Comparison of ENCODE assay signal across 1 cellular context in genomic region chr2:11744631-11745394, GRCh38.
TF ChIP-seq lines count a peak whose summit lies in the region.

No MANE protein-coding gene starts in this region.

TF ChIP-seq in HepG2, 621 proteins besides CTCF, POLR2A, EP300 and RAD21 (continued from another document and continues in another):
- peak; percentile 58; the same call in 1 of the 2 replicates for TF ChIP-seq ZNF574 (CRISPR knock-in tag; IDR thresholded peaks at IDR 0.05)
- TF ChIP-seq ZNF780A (CRISPR knock-in tag; IDR thresholded peaks at IDR 0.05) = no peak
- TF ChIP-seq NFE2L1 (CRISPR knock-in tag; IDR thresholded peaks at IDR 0.05; ENCODE audit: borderline replicate concordance) = no peak
- no peak for TF ChIP-seq CC2D1A (CRISPR knock-in tag; IDR thresholded peaks at IDR 0.05)
- no peak for TF ChIP-seq ZNF782 (CRISPR knock-in tag; IDR thresholded peaks at IDR 0.05; ENCODE audit: borderline replicate concordance)
- no peak for TF ChIP-seq DBP (CRISPR knock-in tag; IDR thresholded peaks at IDR 0.05; ENCODE audit: not compliant biosample characterization)
- no peak for TF ChIP-seq MLX (CRISPR knock-in tag; IDR thresholded peaks at IDR 0.05)
- TF ChIP-seq ZNF562 (CRISPR knock-in tag; IDR thresholded peaks at IDR 0.05; ENCODE audit: borderline replicate concordance) = no peak
- peak; percentile 73 for TF ChIP-seq ZNF644 (CRISPR knock-in tag; IDR thresholded peaks at IDR 0.05; ENCODE audit: low read depth)
- no peak for TF ChIP-seq MNT (IDR thresholded peaks at IDR 0.05)
- TF ChIP-seq ZNF101 (CRISPR knock-in tag; IDR thresholded peaks at IDR 0.05; ENCODE audit: borderline replicate concordance, low read depth) = no peak
- TF ChIP-seq ZNF230 (CRISPR knock-in tag; IDR thresholded peaks at IDR 0.05) = no peak
- TF ChIP-seq ZNF615 (CRISPR knock-in tag; IDR thresholded peaks at IDR 0.05; ENCODE audit: borderline replicate concordance) = no peak
- no peak for TF ChIP-seq ZNF792 (CRISPR knock-in tag; IDR thresholded peaks at IDR 0.05)
- TF ChIP-seq ZBTB25 (CRISPR knock-in tag; IDR thresholded peaks at IDR 0.05) = no peak
- TF ChIP-seq ZNF260 (CRISPR knock-in tag; IDR thresholded peaks at IDR 0.05; ENCODE audit: borderline replicate concordance, low read depth) = no peak
- TF ChIP-seq TARDBP (CRISPR knock-in tag; IDR thresholded peaks at IDR 0.05) = 0 out of 2 replicates have a peak, but pooled peaks have one; percentile 49
- TF ChIP-seq, protein P1, sequence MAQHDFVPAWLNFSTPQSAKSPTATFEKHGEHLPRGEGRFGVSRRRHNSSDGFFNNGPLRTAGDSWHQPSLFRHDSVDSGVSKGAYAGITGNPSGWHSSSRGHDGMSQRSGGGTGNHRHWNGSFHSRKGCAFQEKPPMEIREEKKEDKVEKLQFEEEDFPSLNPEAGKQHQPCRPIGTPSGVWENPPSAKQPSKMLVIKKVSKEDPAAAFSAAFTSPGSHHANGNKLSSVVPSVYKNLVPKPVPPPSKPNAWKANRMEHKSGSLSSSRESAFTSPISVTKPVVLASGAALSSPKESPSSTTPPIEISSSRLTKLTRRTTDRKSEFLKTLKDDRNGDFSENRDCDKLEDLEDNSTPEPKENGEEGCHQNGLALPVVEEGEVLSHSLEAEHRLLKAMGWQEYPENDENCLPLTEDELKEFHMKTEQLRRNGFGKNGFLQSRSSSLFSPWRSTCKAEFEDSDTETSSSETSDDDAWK (CRISPR knock-in tag; IDR thresholded peaks at IDR 0.05) = no peak
- TF ChIP-seq MTERF4 (CRISPR knock-in tag; IDR thresholded peaks at IDR 0.05) = no peak
- no peak for TF ChIP-seq ZFP82 (CRISPR knock-in tag; IDR thresholded peaks at IDR 0.05; ENCODE audit: borderline replicate concordance)
- TF ChIP-seq, protein P2, sequence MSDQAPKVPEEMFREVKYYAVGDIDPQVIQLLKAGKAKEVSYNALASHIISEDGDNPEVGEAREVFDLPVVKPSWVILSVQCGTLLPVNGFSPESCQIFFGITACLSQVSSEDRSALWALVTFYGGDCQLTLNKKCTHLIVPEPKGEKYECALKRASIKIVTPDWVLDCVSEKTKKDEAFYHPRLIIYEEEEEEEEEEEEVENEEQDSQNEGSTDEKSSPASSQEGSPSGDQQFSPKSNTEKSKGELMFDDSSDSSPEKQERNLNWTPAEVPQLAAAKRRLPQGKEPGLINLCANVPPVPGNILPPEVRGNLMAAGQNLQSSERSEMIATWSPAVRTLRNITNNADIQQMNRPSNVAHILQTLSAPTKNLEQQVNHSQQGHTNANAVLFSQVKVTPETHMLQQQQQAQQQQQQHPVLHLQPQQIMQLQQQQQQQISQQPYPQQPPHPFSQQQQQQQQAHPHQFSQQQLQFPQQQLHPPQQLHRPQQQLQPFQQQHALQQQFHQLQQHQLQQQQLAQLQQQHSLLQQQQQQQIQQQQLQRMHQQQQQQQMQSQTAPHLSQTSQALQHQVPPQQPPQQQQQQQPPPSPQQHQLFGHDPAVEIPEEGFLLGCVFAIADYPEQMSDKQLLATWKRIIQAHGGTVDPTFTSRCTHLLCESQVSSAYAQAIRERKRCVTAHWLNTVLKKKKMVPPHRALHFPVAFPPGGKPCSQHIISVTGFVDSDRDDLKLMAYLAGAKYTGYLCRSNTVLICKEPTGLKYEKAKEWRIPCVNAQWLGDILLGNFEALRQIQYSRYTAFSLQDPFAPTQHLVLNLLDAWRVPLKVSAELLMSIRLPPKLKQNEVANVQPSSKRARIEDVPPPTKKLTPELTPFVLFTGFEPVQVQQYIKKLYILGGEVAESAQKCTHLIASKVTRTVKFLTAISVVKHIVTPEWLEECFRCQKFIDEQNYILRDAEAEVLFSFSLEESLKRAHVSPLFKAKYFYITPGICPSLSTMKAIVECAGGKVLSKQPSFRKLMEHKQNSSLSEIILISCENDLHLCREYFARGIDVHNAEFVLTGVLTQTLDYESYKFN (CRISPR knock-in tag; conservative IDR thresholded peaks at IDR 0.05) = no peak
- TF ChIP-seq TAF15 (IDR thresholded peaks at IDR 0.05; ENCODE audit: low read depth, low read length, poor library complexity, severe bottlenecking) = no peak
- TF ChIP-seq TOE1 (CRISPR knock-in tag; IDR thresholded peaks at IDR 0.05) = no peak
- TF ChIP-seq, protein P3, sequence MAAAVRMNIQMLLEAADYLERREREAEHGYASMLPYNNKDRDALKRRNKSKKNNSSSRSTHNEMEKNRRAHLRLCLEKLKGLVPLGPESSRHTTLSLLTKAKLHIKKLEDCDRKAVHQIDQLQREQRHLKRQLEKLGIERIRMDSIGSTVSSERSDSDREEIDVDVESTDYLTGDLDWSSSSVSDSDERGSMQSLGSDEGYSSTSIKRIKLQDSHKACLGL (CRISPR knock-in tag; IDR thresholded peaks at IDR 0.05) = no peak
- TF ChIP-seq ATF2 (CRISPR knock-in tag; IDR thresholded peaks at IDR 0.05) = no peak
- peak; percentile 31; the same call in 1 of the 2 replicates for TF ChIP-seq REPIN1 (CRISPR knock-in tag; IDR thresholded peaks at IDR 0.05; ENCODE audit: borderline replicate concordance, low read depth)
- TF ChIP-seq, protein P4, sequence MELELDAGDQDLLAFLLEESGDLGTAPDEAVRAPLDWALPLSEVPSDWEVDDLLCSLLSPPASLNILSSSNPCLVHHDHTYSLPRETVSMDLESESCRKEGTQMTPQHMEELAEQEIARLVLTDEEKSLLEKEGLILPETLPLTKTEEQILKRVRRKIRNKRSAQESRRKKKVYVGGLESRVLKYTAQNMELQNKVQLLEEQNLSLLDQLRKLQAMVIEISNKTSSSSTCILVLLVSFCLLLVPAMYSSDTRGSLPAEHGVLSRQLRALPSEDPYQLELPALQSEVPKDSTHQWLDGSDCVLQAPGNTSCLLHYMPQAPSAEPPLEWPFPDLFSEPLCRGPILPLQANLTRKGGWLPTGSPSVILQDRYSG (CRISPR knock-in tag; IDR thresholded peaks at IDR 0.05) = no peak
- 0 out of 2 replicates have a peak, but pooled peaks have one; percentile 10 for TF ChIP-seq MXD4 (CRISPR knock-in tag; IDR thresholded peaks at IDR 0.05)
- TF ChIP-seq ZNF296 (CRISPR knock-in tag; conservative IDR thresholded peaks at IDR 0.05) = no peak
- TF ChIP-seq SKI (IDR thresholded peaks at IDR 0.05; ENCODE audit: partially characterized antibody) = no peak
- TF ChIP-seq ZKSCAN8 (CRISPR knock-in tag; IDR thresholded peaks at IDR 0.05; ENCODE audit: borderline replicate concordance) = no peak
- TF ChIP-seq, protein P5, sequence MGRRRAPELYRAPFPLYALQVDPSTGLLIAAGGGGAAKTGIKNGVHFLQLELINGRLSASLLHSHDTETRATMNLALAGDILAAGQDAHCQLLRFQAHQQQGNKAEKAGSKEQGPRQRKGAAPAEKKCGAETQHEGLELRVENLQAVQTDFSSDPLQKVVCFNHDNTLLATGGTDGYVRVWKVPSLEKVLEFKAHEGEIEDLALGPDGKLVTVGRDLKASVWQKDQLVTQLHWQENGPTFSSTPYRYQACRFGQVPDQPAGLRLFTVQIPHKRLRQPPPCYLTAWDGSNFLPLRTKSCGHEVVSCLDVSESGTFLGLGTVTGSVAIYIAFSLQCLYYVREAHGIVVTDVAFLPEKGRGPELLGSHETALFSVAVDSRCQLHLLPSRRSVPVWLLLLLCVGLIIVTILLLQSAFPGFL (CRISPR knock-in tag; IDR thresholded peaks at IDR 0.05) = no peak
- no peak for TF ChIP-seq RFXAP (CRISPR knock-in tag; IDR thresholded peaks at IDR 0.05; ENCODE audit: borderline replicate concordance)
- no peak for TF ChIP-seq NCOR1 (IDR thresholded peaks at IDR 0.05; ENCODE audit: borderline replicate concordance, low read length)
- no peak for TF ChIP-seq ZBTB14 (CRISPR knock-in tag; IDR thresholded peaks at IDR 0.05)
- TF ChIP-seq, protein P6, sequence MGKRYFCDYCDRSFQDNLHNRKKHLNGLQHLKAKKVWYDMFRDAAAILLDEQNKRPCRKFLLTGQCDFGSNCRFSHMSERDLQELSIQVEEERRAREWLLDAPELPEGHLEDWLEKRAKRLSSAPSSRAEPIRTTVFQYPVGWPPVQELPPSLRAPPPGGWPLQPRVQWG (CRISPR knock-in tag; IDR thresholded peaks at IDR 0.05; ENCODE audit: borderline replicate concordance, low read depth) = no peak
- TF ChIP-seq SAP130 (CRISPR knock-in tag; IDR thresholded peaks at IDR 0.05; ENCODE audit: low read depth) = peak; percentile 67
- TF ChIP-seq FIP1L1 (IDR thresholded peaks at IDR 0.05; ENCODE audit: borderline replicate concordance, insufficient read depth, low read depth, low read length) = no peak
